Comparison of ENCODE assay signal across 8 cellular contexts in genomic region chr6:30942338-30943060, GRCh38. TPM values are rescaled to one million over a fixed set of nuclear protein-coding genes. Genes with fewer than 3 reads are reported as not detected.
DNase-seq lines count a peak whose midpoint lies in the region; ATAC-seq, FAIRE-seq and TF ChIP-seq lines count a peak whose summit lies in the region.

No MANE protein-coding gene starts in this region.

- H3K36me3 ChIP-seq in HepG2 (replicated peaks in 1 of 2; ENCODE audit: control insufficient read depth in 1 of 2, insufficient read depth in 2 of 2, low read length in 2 of 2): no peaks in the 10 kb centered on the region

- FAIRE-seq in HepG2 (lab: Jason Lieb, UNC): peak; percentile 94

- no peaks in the 10 kb centered on the region for H3K79me2 ChIP-seq in HepG2 (ENCODE audit: insufficient read depth, low read length)

- in situ Hi-C loops in HepG2 (cut with HindIII; ENCODE audit: extremely low pct_ligation_motif_present, low pct_unique_long_range_greater_than_20kb): no loop called here

- peak; percentile 87 for ATAC-seq in HepG2
- ATAC-seq in GM21717 (IDR thresholded peaks at IDR 0.05; ENCODE audit: unreplicated experiment): no peak
- ATAC-seq in GM18498 (IDR thresholded peaks at IDR 0.05; ENCODE audit: unreplicated experiment): no peak

- peak; percentile 76 for TF ChIP-seq CTCF in AG09309 (IDR thresholded peaks at IDR 0.05; ENCODE audit: control insufficient read depth, insufficient read depth, low read depth, low read length, missing control alignments)
- TF ChIP-seq CTCF in chondrocyte (IDR thresholded peaks at IDR 0.05): peak; percentile 80
- peak; percentile 85 for TF ChIP-seq CTCF in HepG2 (CRISPR knock-in tag; IDR thresholded peaks at IDR 0.05)

- H3K27me3 Mint-ChIP-seq in chondrocyte (ENCODE audit: low read depth): peaks cover 5% of the 10 kb centered on the region

- TF ChIP-seq EP300 in HepG2 (IDR thresholded peaks at IDR 0.05; ENCODE audit: low read depth in 2 of 2, low read length in 2 of 2) (no peak), HepG2 (CRISPR knock-in tag; IDR thresholded peaks at IDR 0.05; ENCODE audit: borderline replicate concordance) (0 out of 2 replicates have a peak, but pooled peaks have one; percentile 20)

- DNase-seq in AG09309 (ENCODE audit: low read depth) (peak; percentile 43), HuH-7.5 (ENCODE audit: low spot score) (peak; percentile 63), chondrocyte (ENCODE audit: low spot score) (peak; percentile 92), HepG2 (ENCODE audit: low spot score) (peak; percentile 86), NCI-H748 (lab: John Stamatoyannopoulos, UW; ENCODE audit: unreplicated experiment) (no peak)
- no peak for DNase-seq in stimulated activated naive CD4-positive, alpha-beta T cell treated with Interleukin-2 at 50 U/mL for 16 hours (lab: John Stamatoyannopoulos, UW)

- peak overlapping the region; percentile 50 for H3K4me3 Mint-ChIP-seq in chondrocyte (ENCODE audit: unreplicated experiment)

- H3K27ac Mint-ChIP-seq in chondrocyte (ENCODE audit: unreplicated experiment): peak overlapping the region; percentile 32

- no peaks in the 10 kb centered on the region for H3K9me3 ChIP-seq in HepG2 (ENCODE audit: low read length)

- no peaks in the 10 kb centered on the region for H4K20me1 ChIP-seq in HepG2 (ENCODE audit: insufficient read depth, low read length)

- no peaks in the 10 kb centered on the region for H3K9me3 Mint-ChIP-seq in chondrocyte (ENCODE audit: low read depth)

- H3K4me2 ChIP-seq in HepG2 (ENCODE audit: low read depth, low read length): peak overlapping the region; percentile 5; the same call in 1 of the 2 replicates

- no TSS peak for BruUV-seq in HepG2 (replicated peaks; lab: Mats Ljungman, UMichigan)

- H3K9ac ChIP-seq in HepG2 (ENCODE audit: insufficient read depth, low read depth, low read length): no peak overlapping the region

- CTCF ChIA-PET in HepG2 (lab: Yijun Ruan, JAX; ENCODE audit: low intra/inter-chr PET ratio, low total read pairs): interaction anchor here (2.0 to 2.1 kb wide), 2 partner anchors 99 to 126 kb away, joined by 5 to 7 read pairs; no protein-coding TSS in a partner anchor

- peaks cover 2 to 39% of the 10 kb centered on the region in 2 experiments for H3K27me3 ChIP-seq in HepG2 (ENCODE audit: control insufficient read depth in 1 of 2, insufficient read depth in 2 of 2, low read length in 2 of 2)

- peak; percentile 50; the same call in 1 of the 2 replicates for TF ChIP-seq RAD21 in HepG2 (CRISPR knock-in tag; IDR thresholded peaks at IDR 0.05)

- intact Hi-C loops in HepG2 (cut with micrococcal nuclease; ENCODE audit: unreplicated experiment): loop anchor here (1.0 kb wide), 1 partner anchor 100 kb away; no protein-coding TSS in a partner anchor

- peaks cover 12% of the 10 kb centered on the region for H3K4me1 Mint-ChIP-seq in chondrocyte (ENCODE audit: low read depth)

- H2AFZ ChIP-seq in HepG2 (ENCODE audit: low read length): no peak overlapping the region

- POLR2A ChIA-PET in HepG2 (lab: Yijun Ruan, JAX): interaction anchor here (0.7 to 1.6 kb wide), 3 partner anchors 19 to 35 kb away, joined by 3 to 7 read pairs (median 6); partner anchors contain the start of genes GTF2H4 and VARS2

- peaks cover 18% of the 10 kb centered on the region for H3K4me1 ChIP-seq in HepG2 (ENCODE audit: insufficient read depth, low read length)

- TF ChIP-seq POLR2A in HepG2 (IDR thresholded peaks at IDR 0.05; ENCODE audit: insufficient read depth in 1 of 2, low read depth in 2 of 2, low read length in 2 of 2): no peak

- H3K36me3 Mint-ChIP-seq in chondrocyte (ENCODE audit: low read depth): no peaks in the 10 kb centered on the region

- WGBS in HepG2 (ENCODE audit: low lambda C conversion rate): 8% methylated on average over 15 of the region's 15 CpGs

- H3K4me3 ChIP-seq in AG09309 (ENCODE audit: control insufficient read depth, low read depth, low read length): no peak overlapping the region
- no peak overlapping the region for H3K4me3 ChIP-seq in HepG2 (replicated peaks in 1 of 3; ENCODE audit: insufficient read depth in 1 of 3, low read depth in 2 of 3, low read length in 3 of 3)

- no peak overlapping the region for H3K27ac ChIP-seq in HepG2 (ENCODE audit: extremely low read length, insufficient read depth, low read length)

RNA-seq across cellular contexts. Expression of gene MUCL3, which starts 1.7 kb away (rescaled TPM):
- total RNA-seq in chondrocyte (0.07 TPM in 1 of 3 replicates, not detected in the others), HepG2 (2016; rRNA removed; fragmentation: Illumina TruSeq; extraction: Trizol) (not detected in 2 replicates)
- total RNA-seq in HepG2 (2016; cell fraction: cytosol; rRNA removed; fragmentation: Illumina TruSeq; extraction: Trizol; ENCODE audit: low read depth): not detected in 2 replicates
- total RNA-seq in HepG2 (2016; cell fraction: insoluble cytoplasmic fraction; rRNA removed; fragmentation: Illumina TruSeq; extraction: Trizol): not detected in 2 replicates
- total RNA-seq in HepG2 (2016; cell fraction: membrane; rRNA removed; fragmentation: Illumina TruSeq; extraction: Trizol): not detected in 2 replicates
- total RNA-seq in HepG2 (2016; cell fraction: nucleus; rRNA removed; fragmentation: Illumina TruSeq; extraction: Trizol): not detected in 2 replicates
- polyA plus RNA-seq in HepG2 (2011; rRNA removed): not detected in 2 replicates
- not detected in 2 replicates for polyA plus RNA-seq in HepG2 (2011; cell fraction: cytosol; rRNA removed)
- polyA plus RNA-seq in HepG2 (2011; cell fraction: nucleus; rRNA removed): not detected in 2 replicates
- not detected in 2 replicates for polyA plus RNA-seq in HepG2 (2012)
- not detected in 2 replicates for polyA plus RNA-seq in HepG2 (2016; cell fraction: cytosol; fragmentation: Illumina TruSeq; extraction: Trizol; ENCODE audit: low read depth)
- not detected in 2 replicates for polyA plus RNA-seq in HepG2 (2016; cell fraction: insoluble cytoplasmic fraction; fragmentation: Illumina TruSeq; extraction: Trizol; ENCODE audit: low read depth)
- polyA plus RNA-seq in HepG2 (2016; cell fraction: membrane; fragmentation: Illumina TruSeq; extraction: Trizol; ENCODE audit: low read depth): not detected in 2 replicates
- polyA plus RNA-seq in HepG2 (2016; cell fraction: nucleus; fragmentation: Illumina TruSeq; extraction: Trizol; ENCODE audit: insufficient read depth, low read depth): not detected in 2 replicates
- not detected in 2 replicates for polyA minus RNA-seq in HepG2 (2011; rRNA and poly(A)+ RNA removed; ENCODE audit: low replicate concordance)
- polyA minus RNA-seq in HepG2 (2011; cell fraction: cytosol; rRNA and poly(A)+ RNA removed): not detected in 2 replicates
- not detected in 2 replicates for polyA minus RNA-seq in HepG2 (2011; cell fraction: nucleus; rRNA and poly(A)+ RNA removed)

RNA-seq across cellular contexts. Expression of gene SFTA2, which starts 10.5 kb away (rescaled TPM):
- total RNA-seq in chondrocyte (not detected in 3 replicates), HepG2 (2016; rRNA removed; fragmentation: Illumina TruSeq; extraction: Trizol) (not detected in 2 replicates)
- not detected in 2 replicates for total RNA-seq in HepG2 (2016; cell fraction: cytosol; rRNA removed; fragmentation: Illumina TruSeq; extraction: Trizol; ENCODE audit: low read depth)
- total RNA-seq in HepG2 (2016; cell fraction: insoluble cytoplasmic fraction; rRNA removed; fragmentation: Illumina TruSeq; extraction: Trizol): not detected in 2 replicates
- total RNA-seq in HepG2 (2016; cell fraction: membrane; rRNA removed; fragmentation: Illumina TruSeq; extraction: Trizol): not detected in 2 replicates
- total RNA-seq in HepG2 (2016; cell fraction: nucleus; rRNA removed; fragmentation: Illumina TruSeq; extraction: Trizol): not detected in 2 replicates
- not detected in 2 replicates for polyA plus RNA-seq in HepG2 (2011; rRNA removed)
- not detected in 2 replicates for polyA plus RNA-seq in HepG2 (2011; cell fraction: cytosol; rRNA removed)
- polyA plus RNA-seq in HepG2 (2011; cell fraction: nucleus; rRNA removed): not detected in 2 replicates
- polyA plus RNA-seq in HepG2 (2012): not detected in 2 replicates
- polyA plus RNA-seq in HepG2 (2016; cell fraction: cytosol; fragmentation: Illumina TruSeq; extraction: Trizol; ENCODE audit: low read depth): not detected in 2 replicates
- not detected in 2 replicates for polyA plus RNA-seq in HepG2 (2016; cell fraction: insoluble cytoplasmic fraction; fragmentation: Illumina TruSeq; extraction: Trizol; ENCODE audit: low read depth)
- not detected in 2 replicates for polyA plus RNA-seq in HepG2 (2016; cell fraction: membrane; fragmentation: Illumina TruSeq; extraction: Trizol; ENCODE audit: low read depth)
- polyA plus RNA-seq in HepG2 (2016; cell fraction: nucleus; fragmentation: Illumina TruSeq; extraction: Trizol; ENCODE audit: insufficient read depth, low read depth): not detected in 2 replicates
- polyA minus RNA-seq in HepG2 (2011; rRNA and poly(A)+ RNA removed; ENCODE audit: low replicate concordance): not detected in 2 replicates
- not detected in 2 replicates for polyA minus RNA-seq in HepG2 (2011; cell fraction: cytosol; rRNA and poly(A)+ RNA removed)
- not detected in 2 replicates for polyA minus RNA-seq in HepG2 (2011; cell fraction: nucleus; rRNA and poly(A)+ RNA removed)

RNA-seq across cellular contexts. Expression of gene VARS2, which starts 28.5 kb away (rescaled TPM):
- total RNA-seq in chondrocyte: 33.1 to 48.0 TPM (median 33.8 TPM) in 3 replicates
- 45.9 and 71.8 TPM in 2 replicates for total RNA-seq in HepG2 (2016; rRNA removed; fragmentation: Illumina TruSeq; extraction: Trizol)
- total RNA-seq in HepG2 (2016; cell fraction: cytosol; rRNA removed; fragmentation: Illumina TruSeq; extraction: Trizol; ENCODE audit: low read depth): 12.3 and 14.4 TPM in 2 replicates
- total RNA-seq in HepG2 (2016; cell fraction: insoluble cytoplasmic fraction; rRNA removed; fragmentation: Illumina TruSeq; extraction: Trizol): 38.9 and 75.5 TPM in 2 replicates
- total RNA-seq in HepG2 (2016; cell fraction: membrane; rRNA removed; fragmentation: Illumina TruSeq; extraction: Trizol): 27.5 and 28.2 TPM in 2 replicates
- total RNA-seq in HepG2 (2016; cell fraction: nucleus; rRNA removed; fragmentation: Illumina TruSeq; extraction: Trizol): 63.3 and 78.0 TPM in 2 replicates
- polyA plus RNA-seq in HepG2 (2011; rRNA removed): 61.8 and 68.8 TPM in 2 replicates
- 21.9 and 29.1 TPM in 2 replicates for polyA plus RNA-seq in HepG2 (2011; cell fraction: cytosol; rRNA removed)
- 392 and 449 TPM in 2 replicates for polyA plus RNA-seq in HepG2 (2011; cell fraction: nucleus; rRNA removed)
- polyA plus RNA-seq in HepG2 (2012): 45.5 and 49.9 TPM in 2 replicates
- polyA plus RNA-seq in HepG2 (2016; cell fraction: cytosol; fragmentation: Illumina TruSeq; extraction: Trizol; ENCODE audit: low read depth): 9.2 and 9.4 TPM in 2 replicates
- 31.3 and 38.2 TPM in 2 replicates for polyA plus RNA-seq in HepG2 (2016; cell fraction: insoluble cytoplasmic fraction; fragmentation: Illumina TruSeq; extraction: Trizol; ENCODE audit: low read depth)
- polyA plus RNA-seq in HepG2 (2016; cell fraction: membrane; fragmentation: Illumina TruSeq; extraction: Trizol; ENCODE audit: low read depth): 17.7 and 19.1 TPM in 2 replicates
- 189 and 203 TPM in 2 replicates for polyA plus RNA-seq in HepG2 (2016; cell fraction: nucleus; fragmentation: Illumina TruSeq; extraction: Trizol; ENCODE audit: insufficient read depth, low read depth)
- polyA minus RNA-seq in HepG2 (2011; rRNA and poly(A)+ RNA removed; ENCODE audit: low replicate concordance): 37.3 and 128 TPM in 2 replicates
- 32.2 and 37.4 TPM in 2 replicates for polyA minus RNA-seq in HepG2 (2011; cell fraction: cytosol; rRNA and poly(A)+ RNA removed)
- 56.0 and 56.3 TPM in 2 replicates for polyA minus RNA-seq in HepG2 (2011; cell fraction: nucleus; rRNA and poly(A)+ RNA removed)

RNA-seq across cellular contexts. Expression of gene GTF2H4, which starts 34.5 kb away (rescaled TPM):
- total RNA-seq in chondrocyte (39.5 to 54.6 TPM (median 40.1 TPM) in 3 replicates), HepG2 (2016; rRNA removed; fragmentation: Illumina TruSeq; extraction: Trizol) (15.9 and 18.0 TPM in 2 replicates)
- 1.5 and 3.1 TPM in 2 replicates for total RNA-seq in HepG2 (2016; cell fraction: cytosol; rRNA removed; fragmentation: Illumina TruSeq; extraction: Trizol; ENCODE audit: low read depth)
- 14.1 and 17.5 TPM in 2 replicates for total RNA-seq in HepG2 (2016; cell fraction: insoluble cytoplasmic fraction; rRNA removed; fragmentation: Illumina TruSeq; extraction: Trizol)
- total RNA-seq in HepG2 (2016; cell fraction: membrane; rRNA removed; fragmentation: Illumina TruSeq; extraction: Trizol): 4.5 and 5.7 TPM in 2 replicates
- total RNA-seq in HepG2 (2016; cell fraction: nucleus; rRNA removed; fragmentation: Illumina TruSeq; extraction: Trizol): 27.0 and 30.2 TPM in 2 replicates
- polyA plus RNA-seq in HepG2 (2011; rRNA removed): 49.3 and 58.3 TPM in 2 replicates
- polyA plus RNA-seq in HepG2 (2011; cell fraction: cytosol; rRNA removed): 19.9 and 20.1 TPM in 2 replicates
- 258 and 287 TPM in 2 replicates for polyA plus RNA-seq in HepG2 (2011; cell fraction: nucleus; rRNA removed)
- 29.0 and 51.4 TPM in 2 replicates for polyA plus RNA-seq in HepG2 (2012)
- 2.6 and 3.1 TPM in 2 replicates for polyA plus RNA-seq in HepG2 (2016; cell fraction: cytosol; fragmentation: Illumina TruSeq; extraction: Trizol; ENCODE audit: low read depth)
- polyA plus RNA-seq in HepG2 (2016; cell fraction: insoluble cytoplasmic fraction; fragmentation: Illumina TruSeq; extraction: Trizol; ENCODE audit: low read depth): 25.8 and 31.0 TPM in 2 replicates
- 4.9 and 6.0 TPM in 2 replicates for polyA plus RNA-seq in HepG2 (2016; cell fraction: membrane; fragmentation: Illumina TruSeq; extraction: Trizol; ENCODE audit: low read depth)
- polyA plus RNA-seq in HepG2 (2016; cell fraction: nucleus; fragmentation: Illumina TruSeq; extraction: Trizol; ENCODE audit: insufficient read depth, low read depth): 114 and 125 TPM in 2 replicates
- 25.0 and 30.0 TPM in 2 replicates for polyA minus RNA-seq in HepG2 (2011; rRNA and poly(A)+ RNA removed; ENCODE audit: low replicate concordance)
- 4.9 and 8.5 TPM in 2 replicates for polyA minus RNA-seq in HepG2 (2011; cell fraction: cytosol; rRNA and poly(A)+ RNA removed)
- 61.3 and 64.4 TPM in 2 replicates for polyA minus RNA-seq in HepG2 (2011; cell fraction: nucleus; rRNA and poly(A)+ RNA removed)

RNA-seq across cellular contexts. Expression of gene MUC21, which starts 41.0 kb away (rescaled TPM):
- total RNA-seq in chondrocyte (not detected in 3 replicates), HepG2 (2016; rRNA removed; fragmentation: Illumina TruSeq; extraction: Trizol) (not detected in 2 replicates)
- not detected in 2 replicates for total RNA-seq in HepG2 (2016; cell fraction: cytosol; rRNA removed; fragmentation: Illumina TruSeq; extraction: Trizol; ENCODE audit: low read depth)
- not detected in 2 replicates for total RNA-seq in HepG2 (2016; cell fraction: insoluble cytoplasmic fraction; rRNA removed; fragmentation: Illumina TruSeq; extraction: Trizol)
- total RNA-seq in HepG2 (2016; cell fraction: membrane; rRNA removed; fragmentation: Illumina TruSeq; extraction: Trizol): not detected in 2 replicates
- not detected in 2 replicates for total RNA-seq in HepG2 (2016; cell fraction: nucleus; rRNA removed; fragmentation: Illumina TruSeq; extraction: Trizol)
- not detected in 2 replicates for polyA plus RNA-seq in HepG2 (2011; rRNA removed)
- not detected in 2 replicates for polyA plus RNA-seq in HepG2 (2011; cell fraction: cytosol; rRNA removed)
- not detected in 2 replicates for polyA plus RNA-seq in HepG2 (2011; cell fraction: nucleus; rRNA removed)
- polyA plus RNA-seq in HepG2 (2012): not detected in 2 replicates
- not detected in 2 replicates for polyA plus RNA-seq in HepG2 (2016; cell fraction: cytosol; fragmentation: Illumina TruSeq; extraction: Trizol; ENCODE audit: low read depth)
- polyA plus RNA-seq in HepG2 (2016; cell fraction: insoluble cytoplasmic fraction; fragmentation: Illumina TruSeq; extraction: Trizol; ENCODE audit: low read depth): not detected in 2 replicates
- polyA plus RNA-seq in HepG2 (2016; cell fraction: membrane; fragmentation: Illumina TruSeq; extraction: Trizol; ENCODE audit: low read depth): not detected in 2 replicates
- not detected in 2 replicates for polyA plus RNA-seq in HepG2 (2016; cell fraction: nucleus; fragmentation: Illumina TruSeq; extraction: Trizol; ENCODE audit: insufficient read depth, low read depth)
- not detected in 2 replicates for polyA minus RNA-seq in HepG2 (2011; rRNA and poly(A)+ RNA removed; ENCODE audit: low replicate concordance)
- not detected in 2 replicates for polyA minus RNA-seq in HepG2 (2011; cell fraction: cytosol; rRNA and poly(A)+ RNA removed)
- polyA minus RNA-seq in HepG2 (2011; cell fraction: nucleus; rRNA and poly(A)+ RNA removed): not detected in 2 replicates

Comparison
In these comparisons a context has a peak if more than half of its experiments do, and no peak if none do; other contexts are left out.
1. DNase-seq: peak in AG09309 (single experiment), HuH-7.5 (single experiment), chondrocyte (single experiment) and HepG2 (single experiment); none in stimulated activated naive CD4-positive, alpha-beta T cell treated with Interleukin-2 at 50 U/mL for 16 hours (single experiment) and NCI-H748 (single experiment).
2. Peak in every context shown above with its lines, with median percentiles within 50 percentile points of each other: CTCF ChIP-seq.